In the genomic region with DNA sequence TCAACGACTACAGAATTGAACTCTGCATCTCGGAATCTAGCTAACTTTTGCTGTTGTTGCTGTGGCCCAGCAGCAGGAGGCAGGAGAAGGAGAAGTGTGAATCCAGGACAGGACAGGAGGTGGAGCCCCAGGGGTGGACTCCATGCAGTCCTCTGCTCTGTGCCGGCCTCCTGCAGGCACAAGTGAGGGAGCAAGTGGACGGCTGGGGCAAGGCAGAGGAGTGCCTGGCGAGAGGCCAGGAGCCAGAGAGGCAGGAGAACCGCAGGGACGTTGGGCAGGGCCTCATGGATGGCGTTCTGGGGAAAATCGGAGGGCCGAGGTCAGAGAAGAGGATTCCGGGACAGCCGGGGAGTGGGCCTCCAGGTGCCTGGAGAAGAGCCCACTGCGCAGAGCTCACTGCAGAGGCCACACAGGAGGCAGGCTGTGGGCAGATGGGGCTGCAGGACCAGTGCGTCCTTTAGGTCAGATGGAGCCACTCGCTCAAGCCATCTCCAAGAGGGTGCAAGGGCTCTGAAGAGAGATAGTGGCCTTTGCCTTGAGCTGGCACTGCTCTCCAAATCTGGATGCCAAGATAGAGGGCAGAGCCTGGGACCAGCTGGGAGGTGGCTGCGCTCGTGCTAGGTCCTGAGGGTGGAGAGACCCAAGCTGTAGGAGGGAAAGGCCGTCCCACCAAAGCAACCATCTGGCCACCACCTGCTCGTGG, we compare ENCODE assay signal across 13 cellular contexts.
DNase-seq lines count a peak whose midpoint lies in the region; ATAC-seq, FAIRE-seq and TF ChIP-seq lines count a peak whose summit lies in the region.
"Had no signal": no experiment of that assay in that cellular context is flagged by ENCODE, and none has a peak within 500 bp of the region (broad histone marks: within the 10 kb centered on the region; RNA-seq: fewer than 3 reads in every experiment).

No MANE protein-coding gene starts in this region.

- FAIRE-seq in A549 (lab: Jason Lieb, UNC): no peak

- H3K27me3 ChIP-seq in muscle layer of colon (ENCODE audit: control insufficient read depth in 1 of 2, insufficient read depth in 2 of 2, low read length in 2 of 2): no peaks in the 10 kb centered on the region
- H3K27me3 ChIP-seq: upper lobe of left lung had no signal

- H3K9me3 ChIP-seq in A549 (no peaks in the 10 kb centered on the region), muscle layer of colon (ENCODE audit: low read length) (no peaks in the 10 kb centered on the region)
- H3K9me3 ChIP-seq: mucosa of descending colon, upper lobe of left lung had no signal

- H3K4me1 ChIP-seq in A549 (peaks cover 28% of the 10 kb centered on the region), muscle layer of colon (ENCODE audit: insufficient read depth, low read length) (peaks cover 48% of the 10 kb centered on the region)

- no peak overlapping the region for H3K4me3 ChIP-seq in A549
- no peak overlapping the region for H3K4me3 ChIP-seq in muscle layer of colon (ENCODE audit: low read depth in 1 of 2, low read length in 2 of 2)
- H3K4me3 ChIP-seq: mucosa of descending colon, upper lobe of left lung had no signal

- peak in 1 of 2 experiments; percentile 40 for DNase-seq in A549 (ENCODE audit: low read depth in 1 of 2, low spot score in 1 of 2)
- peak; percentile 46 for DNase-seq in NCI-H510A treated with DMSO at 0.1 percent for 48 hours (lab: John Stamatoyannopoulos, UW)
- DNase-seq in epithelial cell of prostate (ENCODE audit: low read depth, low spot score): no peak
- no peak for DNase-seq in NCI-H1436 treated with DMSO at 0.1 percent for 48 hours (lab: John Stamatoyannopoulos, UW)
- DNase-seq in NCI-H1417 treated with DMSO at 0.1 percent for 48 hours (lab: John Stamatoyannopoulos, UW): no peak
- no peak for DNase-seq in putamen (ENCODE audit: low spot score)
- no peak for DNase-seq in NCI-H1694 treated with DMSO at 0.1 percent for 48 hours (lab: John Stamatoyannopoulos, UW)
- DNase-seq: activated naive CD4-positive, alpha-beta T cell treated with Interleukin-2 at 50 U/mL for 16 hours; mucosa of descending colon; NCI-H1092 treated with DMSO at 0.1 percent for 48 hours; PC-3; upper lobe of left lung had no signal

- H3K27ac ChIP-seq in A549 (no peak overlapping the region), epithelial cell of prostate (peak overlapping the region; percentile 97), muscle layer of colon (ENCODE audit: low read depth, low read length) (peak overlapping the region; percentile 73)

- no peak for TF ChIP-seq CTCF in A549 (IDR thresholded peaks at IDR 0.05)

- TF ChIP-seq EP300 in A549 (IDR thresholded peaks at IDR 0.05): no peak

- POLR2A ChIA-PET in A549 (lab: Yijun Ruan, JAX): interaction anchor here (1.1 kb wide), 2 partner anchors 11 to 26 kb away, joined by 3 read pairs; no protein-coding TSS in a partner anchor

- H3K36me3 ChIP-seq in muscle layer of colon (ENCODE audit: insufficient read depth, low read length): peaks cover 20% of the 10 kb centered on the region

- H3K9ac ChIP-seq in muscle layer of colon (ENCODE audit: low read length): no peak overlapping the region

- WGBS in A549 (ENCODE audit: missing lambda C conversion rate): 91% methylated on average over 19 of the region's 19 CpGs

- TF ChIP-seq POLR2A in A549 (IDR thresholded peaks at IDR 0.05; ENCODE audit: low read length): no peak

- TF ChIP-seq RAD21 in A549 (conservative IDR thresholded peaks at IDR 0.05 in 1 of 2, IDR thresholded peaks at IDR 0.05 in 1 of 2): no peak

- no peak overlapping the region for H3K4me2 ChIP-seq in A549

- CTCF ChIA-PET in A549 (lab: Yijun Ruan, JAX): interaction anchor here (0.7 to 3.2 kb wide), 5 partner anchors 9 to 434 kb away, joined by 3 to 8 read pairs (median 5); no protein-coding TSS in a partner anchor

- ATAC-seq in A549: peak; percentile 47 to 61; a peak in 5 of 6 replicates
- ATAC-seq: mucosa of descending colon, PC-3 had no signal

TF ChIP-seq in A549, 52 proteins besides CTCF, POLR2A, EP300 and RAD21:
- no peak for TF ChIP-seq FOSB (CRISPR knock-in tag; IDR thresholded peaks at IDR 0.05)
- no peak for TF ChIP-seq CBX2 (IDR thresholded peaks at IDR 0.05; ENCODE audit: borderline replicate concordance, low read depth)
- no peak for TF ChIP-seq RARB (CRISPR knock-in tag; IDR thresholded peaks at IDR 0.05)
- TF ChIP-seq, protein P1, sequence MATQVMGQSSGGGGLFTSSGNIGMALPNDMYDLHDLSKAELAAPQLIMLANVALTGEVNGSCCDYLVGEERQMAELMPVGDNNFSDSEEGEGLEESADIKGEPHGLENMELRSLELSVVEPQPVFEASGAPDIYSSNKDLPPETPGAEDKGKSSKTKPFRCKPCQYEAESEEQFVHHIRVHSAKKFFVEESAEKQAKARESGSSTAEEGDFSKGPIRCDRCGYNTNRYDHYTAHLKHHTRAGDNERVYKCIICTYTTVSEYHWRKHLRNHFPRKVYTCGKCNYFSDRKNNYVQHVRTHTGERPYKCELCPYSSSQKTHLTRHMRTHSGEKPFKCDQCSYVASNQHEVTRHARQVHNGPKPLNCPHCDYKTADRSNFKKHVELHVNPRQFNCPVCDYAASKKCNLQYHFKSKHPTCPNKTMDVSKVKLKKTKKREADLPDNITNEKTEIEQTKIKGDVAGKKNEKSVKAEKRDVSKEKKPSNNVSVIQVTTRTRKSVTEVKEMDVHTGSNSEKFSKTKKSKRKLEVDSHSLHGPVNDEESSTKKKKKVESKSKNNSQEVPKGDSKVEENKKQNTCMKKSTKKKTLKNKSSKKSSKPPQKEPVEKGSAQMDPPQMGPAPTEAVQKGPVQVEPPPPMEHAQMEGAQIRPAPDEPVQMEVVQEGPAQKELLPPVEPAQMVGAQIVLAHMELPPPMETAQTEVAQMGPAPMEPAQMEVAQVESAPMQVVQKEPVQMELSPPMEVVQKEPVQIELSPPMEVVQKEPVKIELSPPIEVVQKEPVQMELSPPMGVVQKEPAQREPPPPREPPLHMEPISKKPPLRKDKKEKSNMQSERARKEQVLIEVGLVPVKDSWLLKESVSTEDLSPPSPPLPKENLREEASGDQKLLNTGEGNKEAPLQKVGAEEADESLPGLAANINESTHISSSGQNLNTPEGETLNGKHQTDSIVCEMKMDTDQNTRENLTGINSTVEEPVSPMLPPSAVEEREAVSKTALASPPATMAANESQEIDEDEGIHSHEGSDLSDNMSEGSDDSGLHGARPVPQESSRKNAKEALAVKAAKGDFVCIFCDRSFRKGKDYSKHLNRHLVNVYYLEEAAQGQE (IDR thresholded peaks at IDR 0.05): no peak
- TF ChIP-seq MAFK (IDR thresholded peaks at IDR 0.05; ENCODE audit: partially characterized antibody): no peak
- TF ChIP-seq NR3C1 (IDR thresholded peaks at IDR 0.05): no peak
- no peak for TF ChIP-seq ZC3H11A (IDR thresholded peaks at IDR 0.05)
- TF ChIP-seq RFX5 (IDR thresholded peaks at IDR 0.05): no peak
- no peak for TF ChIP-seq MAZ (IDR thresholded peaks at IDR 0.05; ENCODE audit: borderline replicate concordance, low read depth, low read length)
- TF ChIP-seq, protein P2, sequence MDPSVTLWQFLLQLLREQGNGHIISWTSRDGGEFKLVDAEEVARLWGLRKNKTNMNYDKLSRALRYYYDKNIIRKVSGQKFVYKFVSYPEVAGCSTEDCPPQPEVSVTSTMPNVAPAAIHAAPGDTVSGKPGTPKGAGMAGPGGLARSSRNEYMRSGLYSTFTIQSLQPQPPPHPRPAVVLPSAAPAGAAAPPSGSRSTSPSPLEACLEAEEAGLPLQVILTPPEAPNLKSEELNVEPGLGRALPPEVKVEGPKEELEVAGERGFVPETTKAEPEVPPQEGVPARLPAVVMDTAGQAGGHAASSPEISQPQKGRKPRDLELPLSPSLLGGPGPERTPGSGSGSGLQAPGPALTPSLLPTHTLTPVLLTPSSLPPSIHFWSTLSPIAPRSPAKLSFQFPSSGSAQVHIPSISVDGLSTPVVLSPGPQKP (IDR thresholded peaks at IDR 0.05; ENCODE audit: low read depth, low read length): no peak
- TF ChIP-seq, protein P3, sequence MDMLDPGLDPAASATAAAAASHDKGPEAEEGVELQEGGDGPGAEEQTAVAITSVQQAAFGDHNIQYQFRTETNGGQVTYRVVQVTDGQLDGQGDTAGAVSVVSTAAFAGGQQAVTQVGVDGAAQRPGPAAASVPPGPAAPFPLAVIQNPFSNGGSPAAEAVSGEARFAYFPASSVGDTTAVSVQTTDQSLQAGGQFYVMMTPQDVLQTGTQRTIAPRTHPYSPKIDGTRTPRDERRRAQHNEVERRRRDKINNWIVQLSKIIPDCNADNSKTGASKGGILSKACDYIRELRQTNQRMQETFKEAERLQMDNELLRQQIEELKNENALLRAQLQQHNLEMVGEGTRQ (IDR thresholded peaks at IDR 0.05): no peak
- TF ChIP-seq, protein P4, sequence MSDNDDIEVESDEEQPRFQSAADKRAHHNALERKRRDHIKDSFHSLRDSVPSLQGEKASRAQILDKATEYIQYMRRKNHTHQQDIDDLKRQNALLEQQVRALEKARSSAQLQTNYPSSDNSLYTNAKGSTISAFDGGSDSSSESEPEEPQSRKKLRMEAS (IDR thresholded peaks at IDR 0.05): no peak
- TF ChIP-seq MYC (IDR thresholded peaks at IDR 0.05; ENCODE audit: borderline replicate concordance, low read length): no peak
- TF ChIP-seq RNF2 (IDR thresholded peaks at IDR 0.05; ENCODE audit: borderline replicate concordance, low read depth): no peak
- no peak for TF ChIP-seq POLR2AphosphoS2 (conservative IDR thresholded peaks at IDR 0.05; ENCODE audit: low read length)
TF ChIP-seq in A549: peak in this region for 0.

Comparison
In these comparisons a context has a peak if more than half of its experiments do, and no peak if none do; other contexts are left out.
1. H3K27ac ChIP-seq: peak in epithelial cell of prostate (single experiment) and muscle layer of colon (single experiment); none in A549 (0 of 2).